ENCODE assay signal across 16 cellular contexts in genomic region chr15:40901053-40901443, GRCh38. TPM values are rescaled to one million over a fixed set of nuclear protein-coding genes. Genes with fewer than 3 reads are reported as not detected.
DNase-seq lines count a peak whose midpoint lies in the region; ATAC-seq and TF ChIP-seq lines count a peak whose summit lies in the region.
"Had no signal": no experiment of that assay in that cellular context is flagged by ENCODE, and none has a peak within 500 bp of the region (broad histone marks: within the 10 kb centered on the region; RNA-seq: fewer than 3 reads in every experiment).

No MANE protein-coding gene starts in this region.

- intact Hi-C loops in left cardiac atrium (cut with DNase I), result loop anchor here in 1 of 2 donors (10.0 kb wide), 1 partner anchor 284 kb away; no protein-coding TSS in a partner anchor

- H3K9me3 ChIP-seq in neutrophil, result no peaks in the 10 kb centered on the region
- H3K9me3 ChIP-seq: HAP-1 had no signal

- no peak overlapping the region for H3K4me3 ChIP-seq in neutrophil (ENCODE audit: low read depth in 1 of 2, low read length in 1 of 2)
- H3K4me3 ChIP-seq: HAP-1 had no signal

- H3K4me1 ChIP-seq in neutrophil (ENCODE audit: control insufficient read depth in 1 of 2, insufficient read depth in 1 of 2, low read depth in 1 of 2, low read length in 1 of 2), result peaks cover 57 to 69% of the 10 kb centered on the region in 2 experiments

- H3K27ac Mint-ChIP-seq in IgD-negative memory B cell, result peak overlapping the region in 2 of 3 donors; percentile 83 to 88
- H3K27ac Mint-ChIP-seq in central memory CD8-positive, alpha-beta T cell (ENCODE audit: low read depth), result peak overlapping the region; percentile 53

- peaks cover 60% of the 10 kb centered on the region for H3K36me3 ChIP-seq in neutrophil

- no peak overlapping the region for H3K4me3 Mint-ChIP-seq in IgD-negative memory B cell
- H3K4me3 Mint-ChIP-seq in central memory CD8-positive, alpha-beta T cell, result no peak overlapping the region

- TF ChIP-seq CTCF in neutrophil (IDR thresholded peaks at IDR 0.05), result no peak

- H3K27me3 ChIP-seq in neutrophil, result no peaks in the 10 kb centered on the region

- peak overlapping the region; percentile 98 for H3K27ac ChIP-seq in neutrophil

- H3K4me1 Mint-ChIP-seq in IgD-negative memory B cell, result peaks cover 23 to 30% (median 26%) of the 10 kb centered on the region in 3 donors
- peaks cover 27% of the 10 kb centered on the region for H3K4me1 Mint-ChIP-seq in central memory CD8-positive, alpha-beta T cell

- peaks cover 5% of the 10 kb centered on the region for H3K36me3 Mint-ChIP-seq in IgD-negative memory B cell
- peaks cover 45% of the 10 kb centered on the region for H3K36me3 Mint-ChIP-seq in central memory CD8-positive, alpha-beta T cell (ENCODE audit: insufficient read depth)

- no peak for DNase-seq in central memory CD8-positive, alpha-beta T cell (ENCODE audit: low spot score in 2 of 2)
- DNase-seq in activated CD4-positive, CD25-positive, alpha-beta regulatory T cell (lab: John Stamatoyannopoulos, UW), result no peak
- no peak for DNase-seq in left cardiac atrium
- DNase-seq: AML-193, COR-L47, KBM-7, NCI-H1105 treated with DMSO at 0.1 percent for 48 hours, NCI-H1694, NCI-H510A, NCI-H774, Right ventricle myocardium superior, SW 1271 had no signal

- H3K27me3 Mint-ChIP-seq in IgD-negative memory B cell, result no peaks in the 10 kb centered on the region
- H3K27me3 Mint-ChIP-seq in central memory CD8-positive, alpha-beta T cell, result no peaks in the 10 kb centered on the region

- ATAC-seq in central memory CD8-positive, alpha-beta T cell (replicated peaks; ENCODE audit: extremely low read depth, poor library complexity, severe bottlenecking), result no peak
- ATAC-seq in GM21786 (IDR thresholded peaks at IDR 0.05; ENCODE audit: unreplicated experiment), result no peak
- no peak for ATAC-seq in left cardiac atrium

- H3K9me3 Mint-ChIP-seq in IgD-negative memory B cell, result no peaks in the 10 kb centered on the region
- H3K9me3 Mint-ChIP-seq in central memory CD8-positive, alpha-beta T cell, result no peaks in the 10 kb centered on the region

RNA-seq across cellular contexts. Expression of gene VPS18, which starts 6.8 kb away (rescaled TPM):
- polyA plus RNA-seq in IgD-negative memory B cell, result 27.0 TPM
- total RNA-seq in left cardiac atrium, result 10 to 100 TPM; 17.1 to 23.7 TPM

RNA-seq across cellular contexts. Expression of gene RHOV, which starts 27.0 kb away (rescaled TPM):
- polyA plus RNA-seq in IgD-negative memory B cell, result not detected
- total RNA-seq in left cardiac atrium, result not detected
- total RNA-seq: Right ventricle myocardium superior had no signal

RNA-seq across cellular contexts. Expression of gene DLL4, which starts 28.1 kb away (rescaled TPM):
- polyA plus RNA-seq in IgD-negative memory B cell, result not detected
- total RNA-seq in left cardiac atrium, result 1 to 10 TPM; 8.5 to 9.2 TPM

RNA-seq across cellular contexts. Expression of gene CHAC1, which starts 52.2 kb away (rescaled TPM):
- 0.84 TPM for polyA plus RNA-seq in IgD-negative memory B cell
- 1 to 10 TPM; 2.6 to 3.3 TPM for total RNA-seq in left cardiac atrium

RNA-seq across cellular contexts. Expression of gene SPINT1, which starts 57.2 kb away (rescaled TPM):
- 12.6 TPM for polyA plus RNA-seq in IgD-negative memory B cell
- 1 to 10 TPM; 1.3 to 1.4 TPM for total RNA-seq in left cardiac atrium
